Comparison of ENCODE assay signal across 8 cellular contexts in the genomic region with DNA sequence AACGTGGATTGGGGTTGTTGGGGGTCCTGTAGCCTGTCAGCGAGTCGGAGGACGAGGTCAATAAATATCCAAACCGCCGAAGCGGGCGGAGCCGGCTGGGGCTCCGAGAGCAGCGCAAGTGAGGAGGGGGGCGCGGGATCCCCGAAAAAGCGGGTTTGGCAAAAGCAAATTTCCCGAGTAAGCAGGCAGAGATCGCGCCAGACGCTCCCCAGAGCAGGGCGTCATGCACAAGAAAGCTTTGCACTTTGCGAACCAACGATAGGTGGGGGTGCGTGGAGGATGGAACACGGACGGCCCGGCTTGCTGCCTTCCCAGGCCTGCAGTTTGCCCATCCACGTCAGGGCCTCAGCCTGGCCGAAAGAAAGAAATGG. TPM values are rescaled to one million over a fixed set of nuclear protein-coding genes. Genes with fewer than 3 reads are reported as not detected.
DNase-seq lines count a peak whose midpoint lies in the region; ATAC-seq and TF ChIP-seq lines count a peak whose summit lies in the region.

No MANE protein-coding gene starts in this region.

- TF ChIP-seq CTCF in AG09309 (IDR thresholded peaks at IDR 0.05; ENCODE audit: control insufficient read depth, insufficient read depth, low read depth, low read length, missing control alignments) (no peak), SU-DHL-6 (IDR thresholded peaks at IDR 0.05; ENCODE audit: insufficient read depth, low read length, poor library complexity, severe bottlenecking) (no peak), lung (IDR thresholded peaks at IDR 0.05; ENCODE audit: control extremely low read depth, extremely low read depth) (no peak), stomach (IDR thresholded peaks at IDR 0.05) (no peak)

- no peaks in the 10 kb centered on the region for H4K20me1 ChIP-seq in SU-DHL-6 (ENCODE audit: low read depth, low read length)

- H2AFZ ChIP-seq in SU-DHL-6 (ENCODE audit: low read depth, low read length, severe bottlenecking), result peak overlapping the region; percentile 61

- H3K36me3 ChIP-seq in SU-DHL-6 (ENCODE audit: low read length) (no peaks in the 10 kb centered on the region), lung (ENCODE audit: control insufficient read depth in 2 of 2, insufficient read depth in 2 of 2, low read length in 2 of 2) (peaks cover 1 to 4% of the 10 kb centered on the region in 2 donors), stomach (peaks cover 3 to 33% (median 15%) of the 10 kb centered on the region in 4 donors)

- TF ChIP-seq EP300 in stomach (IDR thresholded peaks at IDR 0.05), result no peak

- WGBS in lung, 2 donors, result 0% methylated on average over 28 of the region's 28 CpGs
- WGBS in stomach, 5 donors, result 0 to 1% (median 0%) methylated on average over 26 to 28 of the region's 28 CpGs

- H3K9me3 ChIP-seq in SU-DHL-6 (ENCODE audit: insufficient read depth, low read length) (no peaks in the 10 kb centered on the region), lung (ENCODE audit: control insufficient read depth in 2 of 2, insufficient read depth in 1 of 2, low read length in 1 of 2) (no peaks in the 10 kb centered on the region), stomach (no peaks in the 10 kb centered on the region)

- ATAC-seq in GM21717 (IDR thresholded peaks at IDR 0.05; ENCODE audit: unreplicated experiment) (peak; percentile 12), lung (ENCODE audit: insufficient read depth, low FRiP score) (no peak)

- no peaks in the 10 kb centered on the region for H3K79me2 ChIP-seq in SU-DHL-6 (ENCODE audit: insufficient read depth, low read length)

- DNase-seq in AG09309 (ENCODE audit: low read depth), result no peak
- DNase-seq in lung (ENCODE audit: low spot score), result no peak
- DNase-seq in stomach, result peak; percentile 49
- DNase-seq in SKM-1 treated with dmso at 0.1 percent for 144 hours (lab: John Stamatoyannopoulos, UW; ENCODE audit: unreplicated experiment), result no peak
- DNase-seq in activated CD8-positive, alpha-beta memory T cell treated with anti-CD3 and anti-CD28 coated beads, Interleukin-2, amount 50 U/mL, for 4 hours, result no peak

- H3K4me1 ChIP-seq in lung (ENCODE audit: control insufficient read depth in 2 of 2, insufficient read depth in 2 of 2, low read length in 2 of 2) (peaks cover 0 to 11% of the 10 kb centered on the region in 2 donors), stomach (peaks cover 48 to 92% (median 70%) of the 10 kb centered on the region in 4 donors)

- H3K27me3 ChIP-seq in SU-DHL-6 (ENCODE audit: low read length) (no peaks in the 10 kb centered on the region), lung (ENCODE audit: control insufficient read depth, insufficient read depth) (no peaks in the 10 kb centered on the region), stomach (peaks cover 0 to 32% (median 0%) of the 10 kb centered on the region in 3 donors)

- intact Hi-C loops in stomach (cut with DNase I; ENCODE audit: low total_unique reads), result no loop called here

- H3K4me3 ChIP-seq in AG09309 (ENCODE audit: control insufficient read depth, low read depth, low read length) (peak overlapping the region; percentile 54), SU-DHL-6 (ENCODE audit: insufficient read depth, low read length, poor library complexity, severe bottlenecking) (peak overlapping the region; percentile 62), lung (peak overlapping the region; percentile 37), stomach (peak overlapping the region; percentile 61 to 85 (median 83))

- peak overlapping the region; percentile 58 for H3K9ac ChIP-seq in SU-DHL-6 (ENCODE audit: low read length)

- H3F3A ChIP-seq in SU-DHL-6 (ENCODE audit: insufficient read depth), result peaks cover 4% of the 10 kb centered on the region; the same call in 1 of the 2 replicates

- TF ChIP-seq POLR2A in stomach (IDR thresholded peaks at IDR 0.05), result no peak

- H3K4me2 ChIP-seq in SU-DHL-6 (ENCODE audit: low read depth, low read length, poor library complexity, severe bottlenecking), result peak overlapping the region; percentile 95

- H3K27ac ChIP-seq in SU-DHL-6 (ENCODE audit: low read depth, low read length) (peak overlapping the region; percentile 44), cingulate gyrus (ENCODE audit: low read depth, low read length) (peak overlapping the region; percentile 96), lung (ENCODE audit: low read depth in 1 of 2, low read length in 1 of 2) (peak overlapping the region; percentile 89), stomach (peak overlapping the region; percentile 89 to 98 (median 97))

- no peaks in the 10 kb centered on the region for H3K9me2 ChIP-seq in SU-DHL-6 (replicated peaks; ENCODE audit: insufficient read depth, low read length)

RNA-seq across cellular contexts. Expression of gene SIX5, which starts 0.8 kb away (rescaled TPM):
- 10 to 100 TPM; 13.5 to 17.4 TPM for total RNA-seq in lung
- 10 to 100 TPM; 11.7 to 12.7 TPM for polyA plus RNA-seq in lung
- 10 to 100 TPM in 4 of 5 donors, 1 to 10 TPM in 1; 4.0 to 39.1 (median 25.9) TPM for total RNA-seq in stomach
- polyA plus RNA-seq in stomach, result 10 to 100 TPM; 14.4 to 23.3 (median 16.6) TPM

RNA-seq across cellular contexts. Expression of gene DMPK, which starts 12.5 kb away (rescaled TPM):
- total RNA-seq in lung (10 to 100 TPM; 32.4 to 70.4 TPM), stomach (100 to 1,000 TPM in 2 of 5 donors, 10 to 100 TPM in 3; 53.1 to 248 (median 72.8) TPM)
- polyA plus RNA-seq in lung (10 to 100 TPM; 35.0 to 45.7 TPM), stomach (10 to 100 TPM; 27.2 to 76.9 (median 56.5) TPM)

RNA-seq across cellular contexts. Expression of gene DMWD, which starts 22.8 kb away (rescaled TPM):
- total RNA-seq in lung (10 to 100 TPM; 25.4 to 58.2 TPM), stomach (10 to 100 TPM in 4 of 5 donors, 1 to 10 TPM in 1; 5.3 to 52.1 (median 27.9) TPM)
- polyA plus RNA-seq in lung (10 to 100 TPM; 21.2 to 28.3 TPM), stomach (10 to 100 TPM; 12.8 to 17.4 (median 15.9) TPM)

RNA-seq across cellular contexts. Expression of gene MEIOSIN, which starts 36.6 kb away (rescaled TPM):
- not detected for total RNA-seq in lung
- polyA plus RNA-seq in lung, result not detected
- not detected for total RNA-seq in stomach
- polyA plus RNA-seq in stomach, result not detected

RNA-seq across cellular contexts. Expression of gene FBXO46, which starts 39.1 kb away (rescaled TPM):
- total RNA-seq in lung (10 to 100 TPM; 11.2 to 19.0 TPM), stomach (10 to 100 TPM in 3 of 5 donors, 1 to 10 TPM in 2; 4.0 to 61.7 (median 12.3) TPM)
- polyA plus RNA-seq in lung (1 to 10 TPM; 7.6 to 8.3 TPM), stomach (10 to 100 TPM in 1 of 3 donors, 1 to 10 TPM in 2; 6.3 to 10.1 (median 7.9) TPM)

Comparison
In these comparisons a context has a peak if more than half of its experiments do, and no peak if none do; other contexts are left out.
1. H3K27ac ChIP-seq: peak in every context shown above with its lines; median percentile 97 in stomach; 96 in cingulate gyrus; 89 in lung; 44 in SU-DHL-6.